In the genomic region with DNA sequence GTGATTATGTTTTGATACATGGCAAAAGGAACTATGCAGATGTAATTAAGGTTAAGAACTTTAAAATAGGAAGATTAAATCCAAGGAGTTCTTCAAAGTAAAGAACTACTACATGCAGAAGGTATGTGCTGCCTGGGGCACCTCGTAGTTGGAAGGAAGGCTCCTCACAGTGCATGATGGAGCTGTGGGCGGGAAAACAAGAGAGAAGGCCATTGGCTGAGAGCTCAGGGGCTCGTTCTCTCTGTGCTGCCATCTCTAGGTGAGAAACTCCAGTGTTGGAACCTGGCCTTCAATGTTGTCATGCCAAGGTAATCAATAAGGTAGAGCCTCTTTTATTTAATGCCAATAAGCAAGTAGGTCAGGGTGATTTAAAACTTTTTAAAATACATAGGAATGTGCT, we compare ENCODE assay signal across 31 cellular contexts.
DNase-seq lines count a peak whose midpoint lies in the region; ATAC-seq and TF ChIP-seq lines count a peak whose summit lies in the region.
"Had no signal": no experiment of that assay in that cellular context is flagged by ENCODE, and none has a peak within 500 bp of the region (broad histone marks: within the 10 kb centered on the region; RNA-seq: fewer than 3 reads in every experiment).

No MANE protein-coding gene starts in this region.

- peak; percentile 33 for DNase-seq in H4 (ENCODE audit: low spot score)
- DNase-seq in MG63: peak; percentile 10
- DNase-seq in choroid plexus epithelial cell (ENCODE audit: low read depth): peak; percentile 3
- DNase-seq in trophoblast cell: no peak
- no peak for DNase-seq in activated naive CD8-positive, alpha-beta T cell treated with anti-CD3 and anti-CD28 coated beads, Interleukin-2, amount 50 U/mL, for 24 hours
- DNase-seq in Karpas-422: no peak
- DNase-seq: activated CD4-positive, alpha-beta T cell treated with anti-CD3 and anti-CD28 coated beads, Interleukin-2, amount 50 U/mL, for 4 hours; activated CD4-positive, CD25-positive, alpha-beta regulatory T cell; activated T-cell treated with anti-CD3 and anti-CD28 coated beads, Interleukin-2, amount 50 U/mL, for 72 hours; body of pancreas; DMS79; head of caudate nucleus; lower lobe of right lung; MM.1S; mucosa of descending colon; natural killer cell; NCI-H2029; NCI-H524 treated with DMSO at 0.1 percent for 48 hours; nucleus accumbens; psoas muscle; SK-N-SH; stimulated activated CD4-positive, alpha-beta T cell treated with anti-CD3 and anti-CD28 coated beads, Interleukin-2, amount 100 ng/mL, for 48 hours; thyroid gland had no signal

- H2AFZ ChIP-seq in trophoblast cell (ENCODE audit: insufficient read depth, low read length, poor library complexity) (no peak overlapping the region), Karpas-422 (ENCODE audit: low read length) (no peak overlapping the region)

- no peak overlapping the region for H3K27ac Mint-ChIP-seq in stimulated activated memory B cell treated with anti-CD40 and anti-IgM and Interleukin-4, amounts not matched to agents 10 μg/mL and 1 μg/mL and 100 μg/mL, for 72 hours
- no peak overlapping the region for H3K27ac Mint-ChIP-seq in activated naive CD8-positive, alpha-beta T cell treated with anti-CD3 and anti-CD28 coated beads, Interleukin-2, amount 50 U/mL, for 24 hours
- H3K27ac Mint-ChIP-seq: activated T-cell treated with anti-CD3 and anti-CD28 coated beads, Interleukin-2, amount 50 U/mL, for 72 hours; dendritic cell treated with granulocyte-macrophage colony-stimulating factor and Interleukin-4, amounts not matched to agents 40 ng/mL and 50 ng/mL, for 4 days; natural killer cell; T-helper 1 cell treated with Interleukin-12 subunit alpha and Interleukin-12 subunit beta and Interleukin-4 antibody, amounts not matched to agents 30 μg/mL and 1 μg/mL, for 36 hours had no signal

- peak; percentile 3 for TF ChIP-seq CTCF in choroid plexus epithelial cell (conservative IDR thresholded peaks at IDR 0.05; ENCODE audit: low read depth, low read length)

- H3K9ac ChIP-seq in trophoblast cell (ENCODE audit: low read length) (peak overlapping the region; percentile 68), Karpas-422 (ENCODE audit: low read length) (no peak overlapping the region)
- H3K9ac ChIP-seq: BLaER1, SK-N-SH had no signal

- no peak overlapping the region for H2BK12ac ChIP-seq in trophoblast cell (ENCODE audit: low read length)

- H3K23ac ChIP-seq in trophoblast cell (ENCODE audit: low read length): no peak overlapping the region

- no peak overlapping the region for H2BK120ac ChIP-seq in trophoblast cell (ENCODE audit: insufficient read depth, low read length, poor library complexity)

- no peaks in the 10 kb centered on the region for H3K79me1 ChIP-seq in trophoblast cell (ENCODE audit: low read length)

- H2BK5ac ChIP-seq in trophoblast cell (ENCODE audit: low read depth, low read length, poor library complexity): no peak overlapping the region

- H3K4me3 Mint-ChIP-seq in stimulated activated memory B cell treated with anti-CD40 and anti-IgM and Interleukin-4, amounts not matched to agents 10 μg/mL and 1 μg/mL and 100 μg/mL, for 72 hours: no peak overlapping the region
- no peak overlapping the region for H3K4me3 Mint-ChIP-seq in activated naive CD8-positive, alpha-beta T cell treated with anti-CD3 and anti-CD28 coated beads, Interleukin-2, amount 50 U/mL, for 24 hours
- H3K4me3 Mint-ChIP-seq: activated T-cell treated with anti-CD3 and anti-CD28 coated beads, Interleukin-2, amount 50 U/mL, for 72 hours; central memory CD8-positive, alpha-beta T cell; dendritic cell treated with granulocyte-macrophage colony-stimulating factor and Interleukin-4, amounts not matched to agents 40 ng/mL and 50 ng/mL, for 4 days; natural killer cell; T-helper 1 cell treated with Interleukin-12 subunit alpha and Interleukin-12 subunit beta and Interleukin-4 antibody, amounts not matched to agents 30 μg/mL and 1 μg/mL, for 36 hours had no signal

- H3K14ac ChIP-seq in trophoblast cell (ENCODE audit: low read length): no peak overlapping the region

- no peaks in the 10 kb centered on the region for H3K9me2 ChIP-seq in Karpas-422 (replicated peaks; ENCODE audit: insufficient read depth, low read length)
- H3K9me2 ChIP-seq: SK-N-SH had no signal

- no peaks in the 10 kb centered on the region for H3K27me3 Mint-ChIP-seq in stimulated activated memory B cell treated with anti-CD40 and anti-IgM and Interleukin-4, amounts not matched to agents 10 μg/mL and 1 μg/mL and 100 μg/mL, for 72 hours
- no peaks in the 10 kb centered on the region for H3K27me3 Mint-ChIP-seq in activated naive CD8-positive, alpha-beta T cell treated with anti-CD3 and anti-CD28 coated beads, Interleukin-2, amount 50 U/mL, for 24 hours
- H3K27me3 Mint-ChIP-seq: central memory CD8-positive, alpha-beta T cell; dendritic cell treated with granulocyte-macrophage colony-stimulating factor and Interleukin-4, amounts not matched to agents 40 ng/mL and 50 ng/mL, for 4 days had no signal

- no peak for ATAC-seq in stimulated activated memory B cell treated with anti-CD40 and anti-IgM and Interleukin-4, amounts not matched to agents 10 μg/mL and 1 μg/mL and 100 μg/mL, for 72 hours
- ATAC-seq in activated naive CD8-positive, alpha-beta T cell treated with anti-CD3 and anti-CD28 coated beads, Interleukin-2, amount 50 U/mL, for 24 hours: no peak
- ATAC-seq: activated T-cell treated with anti-CD3 and anti-CD28 coated beads, Interleukin-2, amount 50 U/mL, for 72 hours; body of pancreas; esophagus mucosa; lower lobe of right lung; mucosa of descending colon; natural killer cell; psoas muscle; Right ventricle myocardium inferior; sciatic nerve had no signal

- H3K27ac ChIP-seq in trophoblast cell (ENCODE audit: low read depth, low read length) (no peak overlapping the region), Karpas-422 (ENCODE audit: low read length) (no peak overlapping the region)
- H3K27ac ChIP-seq: BLaER1, body of pancreas, lower lobe of right lung, psoas muscle, thyroid gland had no signal

- no peaks in the 10 kb centered on the region for H4K20me1 ChIP-seq in Karpas-422 (ENCODE audit: insufficient read depth, low read depth, low read length)
- H4K20me1 ChIP-seq: BLaER1 had no signal

- no peaks in the 10 kb centered on the region for H3K36me3 Mint-ChIP-seq in stimulated activated memory B cell treated with anti-CD40 and anti-IgM and Interleukin-4, amounts not matched to agents 10 μg/mL and 1 μg/mL and 100 μg/mL, for 72 hours
- no peaks in the 10 kb centered on the region for H3K36me3 Mint-ChIP-seq in activated naive CD8-positive, alpha-beta T cell treated with anti-CD3 and anti-CD28 coated beads, Interleukin-2, amount 50 U/mL, for 24 hours (ENCODE audit: low read depth)

- H3K9me3 ChIP-seq in MG63: 0 out of 2 replicates have a peak, but pooled peaks cover 2% of the 10 kb centered on the region
- no peaks in the 10 kb centered on the region for H3K9me3 ChIP-seq in trophoblast cell (ENCODE audit: insufficient read depth, low read depth, low read length)
- no peaks in the 10 kb centered on the region for H3K9me3 ChIP-seq in Karpas-422 (ENCODE audit: low read length)
- H3K9me3 ChIP-seq: BLaER1, body of pancreas, lower lobe of right lung, mucosa of descending colon, psoas muscle, SK-N-SH, thyroid gland had no signal

- H3K4me1 Mint-ChIP-seq in stimulated activated memory B cell treated with anti-CD40 and anti-IgM and Interleukin-4, amounts not matched to agents 10 μg/mL and 1 μg/mL and 100 μg/mL, for 72 hours: peaks cover 7% of the 10 kb centered on the region
- no peaks in the 10 kb centered on the region for H3K4me1 Mint-ChIP-seq in activated naive CD8-positive, alpha-beta T cell treated with anti-CD3 and anti-CD28 coated beads, Interleukin-2, amount 50 U/mL, for 24 hours
- H3K4me1 Mint-ChIP-seq: central memory CD8-positive, alpha-beta T cell; natural killer cell had no signal

- H3K27me3 ChIP-seq in MG63 (no peaks in the 10 kb centered on the region), trophoblast cell (ENCODE audit: insufficient read depth, low read length) (no peaks in the 10 kb centered on the region), Karpas-422 (ENCODE audit: low read length) (no peaks in the 10 kb centered on the region)
- H3K27me3 ChIP-seq: BLaER1, body of pancreas, thyroid gland had no signal

- no peak overlapping the region for H4K8ac ChIP-seq in trophoblast cell (ENCODE audit: low read depth, low read length)

- no peak overlapping the region for H2AK5ac ChIP-seq in trophoblast cell (ENCODE audit: low read length)

- no peak overlapping the region for H3K18ac ChIP-seq in trophoblast cell (ENCODE audit: low read length)

- no peak overlapping the region for H4K12ac ChIP-seq in trophoblast cell (ENCODE audit: low read depth, low read length)

- H3K4ac ChIP-seq in trophoblast cell (ENCODE audit: low read depth, low read length): no peak overlapping the region

- no peak overlapping the region for H4K91ac ChIP-seq in trophoblast cell (ENCODE audit: low read depth, low read length)

- no peak overlapping the region for H3K4me3 ChIP-seq in MG63
- H3K4me3 ChIP-seq in choroid plexus epithelial cell (ENCODE audit: low read depth, low read length): no peak overlapping the region
- H3K4me3 ChIP-seq in trophoblast cell (ENCODE audit: low read depth, low read length): no peak overlapping the region
- no peak overlapping the region for H3K4me3 ChIP-seq in Karpas-422 (ENCODE audit: low read length)
- H3K4me3 ChIP-seq: BLaER1, body of pancreas, lower lobe of right lung, mucosa of descending colon, psoas muscle, thyroid gland had no signal

- H3K79me2 ChIP-seq in trophoblast cell (ENCODE audit: control insufficient read depth, insufficient read depth, low read length, poor library complexity) (no peaks in the 10 kb centered on the region), Karpas-422 (ENCODE audit: low read length) (no peaks in the 10 kb centered on the region)

- H3K36me3 ChIP-seq in MG63: no peaks in the 10 kb centered on the region
- H3K36me3 ChIP-seq in trophoblast cell (ENCODE audit: control insufficient read depth in 1 of 2, insufficient read depth in 2 of 2, low read length in 2 of 2): no peaks in the 10 kb centered on the region
- H3K36me3 ChIP-seq in Karpas-422 (ENCODE audit: insufficient read depth, low read length): no peaks in the 10 kb centered on the region
- H3K36me3 ChIP-seq: BLaER1, lower lobe of right lung, thyroid gland had no signal

- no CpG with 5 or more reads among the region's 3 CpGs for WGBS in trophoblast cell (ENCODE audit: extremely low coverage, insufficient coverage, insufficient read length)

- H3K4me2 ChIP-seq in trophoblast cell (ENCODE audit: low read length): no peak overlapping the region
- no peak overlapping the region for H3K4me2 ChIP-seq in Karpas-422 (ENCODE audit: low read depth, low read length, poor library complexity, severe bottlenecking)
- H3K4me2 ChIP-seq: SK-N-SH had no signal

- no peaks in the 10 kb centered on the region for H3K9me3 Mint-ChIP-seq in stimulated activated memory B cell treated with anti-CD40 and anti-IgM and Interleukin-4, amounts not matched to agents 10 μg/mL and 1 μg/mL and 100 μg/mL, for 72 hours
- no peaks in the 10 kb centered on the region for H3K9me3 Mint-ChIP-seq in activated naive CD8-positive, alpha-beta T cell treated with anti-CD3 and anti-CD28 coated beads, Interleukin-2, amount 50 U/mL, for 24 hours
- H3K9me3 Mint-ChIP-seq: activated T-cell treated with anti-CD3 and anti-CD28 coated beads, Interleukin-2, amount 50 U/mL, for 72 hours; central memory CD8-positive, alpha-beta T cell; T-helper 1 cell treated with Interleukin-12 subunit alpha and Interleukin-12 subunit beta and Interleukin-4 antibody, amounts not matched to agents 30 μg/mL and 1 μg/mL, for 36 hours had no signal

- H3K4me1 ChIP-seq in trophoblast cell (ENCODE audit: control insufficient read depth in 1 of 2, insufficient read depth in 2 of 2, low read length in 2 of 2) (no peaks in the 10 kb centered on the region), Karpas-422 (ENCODE audit: low read length) (no peaks in the 10 kb centered on the region)
- H3K4me1 ChIP-seq: lower lobe of right lung, psoas muscle, thyroid gland had no signal

Comparison
In these comparisons a context has a peak if more than half of its experiments do, and no peak if none do; other contexts are left out.
1. DNase-seq: peak in H4 (single experiment), MG63 (single experiment) and choroid plexus epithelial cell (single experiment); none in trophoblast cell (0 of 2), activated naive CD8-positive, alpha-beta T cell treated with anti-CD3 and anti-CD28 coated beads, Interleukin-2, amount 50 U/mL, for 24 hours (single experiment) and Karpas-422 (single experiment).